In genomic region chr14:93861846-93862641, GRCh38 we compare ENCODE assay signal across 17 cellular contexts.
DNase-seq lines count a peak whose midpoint lies in the region; ATAC-seq and TF ChIP-seq lines count a peak whose summit lies in the region.
"Had no signal": no experiment of that assay in that cellular context is flagged by ENCODE, and none has a peak within 500 bp of the region (broad histone marks: within the 10 kb centered on the region; RNA-seq: fewer than 3 reads in every experiment).

No MANE protein-coding gene starts in this region.

- no peak for TF ChIP-seq CTCF in esophagus squamous epithelium (IDR thresholded peaks at IDR 0.05)
- no peak for TF ChIP-seq CTCF in mucosa of descending colon (IDR thresholded peaks at IDR 0.05)
- no peak for TF ChIP-seq CTCF in smooth muscle cell (IDR thresholded peaks at IDR 0.05; ENCODE audit: borderline replicate concordance, insufficient read depth, poor library complexity, severe bottlenecking)

- H3K9me3 ChIP-seq in esophagus squamous epithelium: no peaks in the 10 kb centered on the region
- H3K9me3 ChIP-seq in mucosa of descending colon: no peaks in the 10 kb centered on the region
- no peaks in the 10 kb centered on the region for H3K9me3 ChIP-seq in GM23248 (ENCODE audit: low read depth)
- H3K9me3 ChIP-seq in smooth muscle cell (replicated peaks; ENCODE audit: low read depth): no peaks in the 10 kb centered on the region
- H3K9me3 ChIP-seq: Caco-2 had no signal

- no peak overlapping the region for H3K4me2 ChIP-seq in GM23248 (ENCODE audit: unreplicated experiment)
- no peak overlapping the region for H3K4me2 ChIP-seq in smooth muscle cell

- H3K79me2 ChIP-seq in GM23248 (ENCODE audit: insufficient read depth) (no peaks in the 10 kb centered on the region), smooth muscle cell (ENCODE audit: low read depth) (no peaks in the 10 kb centered on the region)

- intact Hi-C loops in esophagus squamous epithelium (cut with DNase I) (no loop called here), mucosa of descending colon (cut with DNase I, micrococcal nuclease) (no loop called here)

- 52 to 56% methylated on average over 5 to 8 of the region's 8 CpGs for WGBS in esophagus squamous epithelium, 2 donors
- WGBS in GM23248 (ENCODE audit: low coverage in 1 of 2, low lambda C conversion rate in 2 of 2, missing lambda C conversion rate in 2 of 2), 2 experiments: 6 to 13% methylated on average over 8 of the region's 8 CpGs
- 78% methylated on average over 8 of the region's 8 CpGs for WGBS in smooth muscle cell (ENCODE audit: low lambda C conversion rate)

- H3K4me3 ChIP-seq in esophagus squamous epithelium (no peak overlapping the region), mucosa of descending colon (no peak overlapping the region), GM23248 (no peak overlapping the region), smooth muscle cell (no peak overlapping the region)
- H3K4me3 ChIP-seq: SK-N-MC had no signal

- H3K9me2 ChIP-seq in GM23248 (ENCODE audit: insufficient read depth): no peaks in the 10 kb centered on the region

- H3K36me3 ChIP-seq in esophagus squamous epithelium (no peaks in the 10 kb centered on the region), mucosa of descending colon (ENCODE audit: low read depth) (no peaks in the 10 kb centered on the region), GM23248 (ENCODE audit: low read depth) (no peaks in the 10 kb centered on the region), smooth muscle cell (ENCODE audit: low read depth) (no peaks in the 10 kb centered on the region)

- in situ Hi-C loops in GM23248 (cut with MboI): no loop called here

- H3K4me1 ChIP-seq in esophagus squamous epithelium (peaks cover 0 to 22% (median 11%) of the 10 kb centered on the region in 3 donors), mucosa of descending colon (ENCODE audit: low read depth) (no peaks in the 10 kb centered on the region), GM23248 (ENCODE audit: insufficient read depth) (no peaks in the 10 kb centered on the region), smooth muscle cell (ENCODE audit: low read depth) (peaks cover 4% of the 10 kb centered on the region)
- H3K4me1 ChIP-seq: Caco-2 had no signal

- H2AFZ ChIP-seq in GM23248 (no peak overlapping the region), smooth muscle cell (ENCODE audit: low read depth) (no peak overlapping the region)

- no peaks in the 10 kb centered on the region for H3F3A ChIP-seq in GM23248 (ENCODE audit: insufficient read depth)
- no peaks in the 10 kb centered on the region for H3F3A ChIP-seq in smooth muscle cell (ENCODE audit: low read depth)

- H3K27ac ChIP-seq in esophagus squamous epithelium (peak overlapping the region in 3 of 4 donors; percentile 67 to 77 (median 68)), GM23248 (no peak overlapping the region), smooth muscle cell (ENCODE audit: low read depth) (no peak overlapping the region)
- H3K27ac ChIP-seq: SK-N-MC had no signal

- peak; percentile 37 for ATAC-seq in mucosa of descending colon
- ATAC-seq: CD8-positive, alpha-beta T cell had no signal

- DNase-seq in NCI-H524 treated with DMSO at 0.1 percent for 48 hours (lab: John Stamatoyannopoulos, UW) (peak; percentile 80), esophagus squamous epithelium (lab: John Stamatoyannopoulos, UW) (no peak), mucosa of descending colon (no peak), GM23248 (no peak), smooth muscle cell (lab: John Stamatoyannopoulos, UW; ENCODE audit: unreplicated experiment) (no peak)
- no peak for DNase-seq in effector CD4-positive, alpha-beta T cell
- DNase-seq in activated CD8-positive, alpha-beta memory T cell treated with anti-CD3 and anti-CD28 coated beads, Interleukin-2, amount 50 U/mL, for 4 hours: no peak
- DNase-seq: C1 segment of cervical spinal cord; Caco-2; CD8-positive, alpha-beta T cell; DMS79 treated with DMSO at 0.1 percent for 48 hours; GF-D8; NCI-H1048; NCI-H1417; NCI-H2029 treated with DMSO at 0.1 percent for 48 hours; SIG-M5 had no signal

- H4K20me1 ChIP-seq in GM23248 (ENCODE audit: insufficient read depth): no peaks in the 10 kb centered on the region
- H4K20me1 ChIP-seq in smooth muscle cell (ENCODE audit: low read depth): no peaks in the 10 kb centered on the region

- no peak overlapping the region for H3K9ac ChIP-seq in GM23248
- H3K9ac ChIP-seq in smooth muscle cell (ENCODE audit: low read depth): no peak overlapping the region

- TF ChIP-seq POLR2A in esophagus squamous epithelium (IDR thresholded peaks at IDR 0.05): no peak

- H3K27me3 ChIP-seq in esophagus squamous epithelium (peaks cover 0 to 13% (median 0%) of the 10 kb centered on the region in 4 donors), GM23248 (replicated peaks; ENCODE audit: insufficient read depth) (peaks cover 5% of the 10 kb centered on the region), smooth muscle cell (ENCODE audit: low read depth) (peaks cover 5% of the 10 kb centered on the region)

Comparison
In these comparisons a context has a peak if more than half of its experiments do, and no peak if none do; other contexts are left out.
1. H3K27ac ChIP-seq: peak in esophagus squamous epithelium (3 of 4); none in GM23248 (single experiment) and smooth muscle cell (single experiment).